8 cellular contexts compared by ENCODE assay signal in the genomic region with DNA sequence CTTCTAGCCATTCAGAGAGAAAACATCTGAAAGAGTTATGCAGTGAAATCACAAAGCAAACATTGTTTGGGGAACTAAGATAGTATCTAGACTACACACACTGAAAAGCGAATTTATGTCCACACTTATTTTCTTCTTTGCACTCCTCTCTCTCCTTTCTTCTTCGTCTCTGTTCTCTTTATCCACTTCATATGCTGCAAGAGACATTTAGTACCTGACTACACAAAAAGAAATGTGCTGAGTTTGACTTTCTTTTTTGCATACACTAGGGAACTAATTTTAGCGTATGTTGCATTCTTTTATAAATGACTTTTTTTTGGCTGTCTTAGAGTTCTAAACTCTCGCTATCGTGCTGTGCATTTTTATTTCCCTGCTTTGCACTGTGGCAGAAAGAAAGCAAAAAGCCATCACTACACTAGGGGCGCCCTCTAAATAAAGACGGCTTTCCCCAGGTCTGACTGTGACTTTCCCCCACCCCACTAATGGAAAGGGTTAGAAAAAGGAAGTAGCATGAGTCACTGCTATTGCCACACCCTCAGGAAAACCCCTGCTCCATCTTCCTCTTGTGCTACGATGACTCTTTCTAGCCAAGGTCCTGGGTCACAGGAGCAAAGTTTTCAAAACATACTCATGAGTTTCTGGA.
A peak's percentile ranks its signal among the peaks of the same experiment; 100 is the strongest.
DNase-seq lines count a peak whose midpoint lies in the region; ATAC-seq and TF ChIP-seq lines count a peak whose summit lies in the region.

No MANE protein-coding gene starts in this region.

- no peaks in the 10 kb centered on the region for H3K36me3 ChIP-seq in OCI-LY7 (ENCODE audit: insufficient read depth, low read length)

- H3K4me2 ChIP-seq in OCI-LY7 (ENCODE audit: low read length) = peak overlapping the region; percentile 41

- peak overlapping the region; percentile 29; the same call in 1 of the 2 replicates for H2AFZ ChIP-seq in OCI-LY7 (ENCODE audit: low read length)

- intact Hi-C loops in OCI-LY7 (cut with micrococcal nuclease; ENCODE audit: unreplicated experiment) = no loop called here

- BruUV-seq in OCI-LY7 (replicated peaks; lab: Mats Ljungman, UMichigan) = no TSS peak

- no peak overlapping the region for H3K4me3 ChIP-seq in OCI-LY7 (ENCODE audit: low read depth, low read length, poor library complexity, severe bottlenecking)

- H3K9me2 ChIP-seq in OCI-LY7 (ENCODE audit: insufficient read depth, low read length) = no peaks in the 10 kb centered on the region

- DNase-seq in OCI-LY7 (ENCODE audit: low spot score) (peak; percentile 55), activated T-cell treated with anti-CD3 and anti-CD28 coated beads for 4 hours (peak; percentile 59), fibroblast of the conjunctiva (ENCODE audit: low read depth) (peak; percentile 85), putamen (ENCODE audit: low spot score) (peak; percentile 16), COLO668 (lab: John Stamatoyannopoulos, UW; ENCODE audit: unreplicated experiment) (no peak), OCI-M2 (lab: John Stamatoyannopoulos, UW; ENCODE audit: unreplicated experiment) (no peak)

- H4K20me1 ChIP-seq in OCI-LY7 (ENCODE audit: insufficient read depth, low read length) = no peaks in the 10 kb centered on the region

- peak; percentile 86 for ATAC-seq in GM18861 (IDR thresholded peaks at IDR 0.05; ENCODE audit: unreplicated experiment)
- ATAC-seq in HG02973 (IDR thresholded peaks at IDR 0.05; ENCODE audit: unreplicated experiment) = peak; percentile 99

- POLR2A ChIA-PET in OCI-LY7 (lab: Charles Lee) = interaction anchor here (0.6 kb wide), 2 partner anchors 9 to 1832 kb away, joined by 3 to 4 read pairs; no protein-coding TSS in a partner anchor

- peaks cover 4% of the 10 kb centered on the region; the same call in 1 of the 2 replicates for H3K9me3 ChIP-seq in OCI-LY7 (ENCODE audit: low read length)

- TF ChIP-seq CTCF in OCI-LY7 (conservative IDR thresholded peaks at IDR 0.05; ENCODE audit: low read length) = peak; percentile 70

- no peak overlapping the region for H3K27ac ChIP-seq in OCI-LY7 (ENCODE audit: low read depth, low read length, poor library complexity, severe bottlenecking)

- CTCF ChIA-PET in OCI-LY7 (lab: Charles Lee; ENCODE audit: unreplicated experiment) = no interaction called here

- H3K4me1 ChIP-seq in OCI-LY7 (ENCODE audit: insufficient read depth, low read length, poor library complexity, severe bottlenecking) = peaks cover 11% of the 10 kb centered on the region

- H3K79me2 ChIP-seq in OCI-LY7 (ENCODE audit: insufficient read depth, low read depth, low read length) = no peaks in the 10 kb centered on the region

Comparison
In these comparisons a context has a peak if more than half of its experiments do, and no peak if none do; other contexts are left out.
1. DNase-seq: peak in OCI-LY7 (single experiment), activated T-cell treated with anti-CD3 and anti-CD28 coated beads for 4 hours (single experiment), fibroblast of the conjunctiva (single experiment) and putamen (single experiment); none in COLO668 (single experiment) and OCI-M2 (single experiment).